Comparison of ENCODE assay signal across 16 cellular contexts in the genomic region with DNA sequence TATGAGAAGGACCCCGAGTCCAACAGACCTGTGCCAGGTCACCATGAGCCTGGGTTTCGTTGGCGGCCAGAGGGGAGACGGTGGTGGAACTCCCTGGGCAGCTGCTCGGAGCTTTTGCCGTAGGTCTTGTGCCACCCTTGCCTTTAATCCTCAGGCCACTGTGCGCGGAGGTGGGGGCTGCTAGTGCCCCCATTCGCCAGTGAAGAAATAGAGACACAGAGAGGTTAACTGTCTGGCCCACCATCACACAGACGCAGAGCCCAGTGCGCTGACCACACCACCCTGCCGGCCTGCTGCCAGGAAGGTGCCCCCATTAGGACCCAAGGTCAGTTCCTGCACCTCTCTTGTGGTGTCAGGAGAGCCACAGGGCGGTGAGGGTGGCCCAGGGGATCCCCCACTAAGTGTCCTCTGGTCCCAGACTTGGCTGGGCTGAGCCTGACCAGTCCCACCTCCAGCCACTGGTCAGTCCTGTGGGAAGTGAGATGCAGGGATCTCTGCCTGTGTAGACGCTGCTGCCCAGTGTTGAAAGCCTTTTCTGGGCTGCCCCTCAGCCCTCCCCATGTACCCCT. TPM values are rescaled to one million over a fixed set of nuclear protein-coding genes. Genes with fewer than 3 reads are reported as not detected.
DNase-seq lines count a peak whose midpoint lies in the region; ATAC-seq, FAIRE-seq and TF ChIP-seq lines count a peak whose summit lies in the region.
"Had no signal": no experiment of that assay in that cellular context is flagged by ENCODE, and none has a peak within 500 bp of the region (broad histone marks: within the 10 kb centered on the region; RNA-seq: fewer than 3 reads in every experiment).

No MANE protein-coding gene starts in this region.

- TF ChIP-seq CTCF in heart left ventricle (IDR thresholded peaks at IDR 0.05) (no peak), HepG2 (CRISPR knock-in tag; IDR thresholded peaks at IDR 0.05) (no peak), SK-N-SH (IDR thresholded peaks at IDR 0.05) (no peak)

- H3K27ac Mint-ChIP-seq in T-helper 17 cell, result peak overlapping the region; percentile 90
- H3K27ac Mint-ChIP-seq in activated CD4-positive, alpha-beta memory T cell treated with anti-CD3 and anti-CD28 coated beads, Interleukin-2, amount 10 ng/mL, durations not matched to agents 7 days and 5 days, result no peak overlapping the region

- ATAC-seq in Right ventricle myocardium inferior (no peak), heart left ventricle (no peak), T-helper 17 cell (no peak), HepG2 (no peak), HG03135 (IDR thresholded peaks at IDR 0.05; ENCODE audit: unreplicated experiment) (no peak)

- CTCF ChIA-PET in HepG2 (lab: Yijun Ruan, JAX; ENCODE audit: low intra/inter-chr PET ratio, low total read pairs) (interaction anchor here (1.3 to 3.7 kb wide), 2 partner anchors 162 to 169 kb away, joined by 8 to 29 read pairs; no protein-coding TSS in a partner anchor), SK-N-SH (lab: Yijun Ruan, JAX) (interaction anchor here (0.8 to 6.8 kb wide), 27 partner anchors 9 to 356 kb away, joined by 3 to 115 read pairs (median 6); no protein-coding TSS in a partner anchor)
- CTCF ChIA-PET in activated CD4-positive, alpha-beta memory T cell treated with anti-CD3 and anti-CD28 coated beads, Interleukin-2, amount 10 ng/mL, durations not matched to agents 7 days and 5 days (lab: Charles Lee), result interaction anchor here (1.0 to 1.8 kb wide), 5 partner anchors 11 to 162 kb away, joined by 4 to 11 read pairs (median 7); a partner anchor contains a TSS

- H3K27ac ChIP-seq in heart left ventricle, result no peak overlapping the region
- H3K27ac ChIP-seq in HepG2 (ENCODE audit: extremely low read length, insufficient read depth, low read length), result no peak overlapping the region
- H3K27ac ChIP-seq in SK-N-SH (ENCODE audit: low read depth in 2 of 2, low read length in 1 of 2), result no peak overlapping the region
- H3K27ac ChIP-seq: 22Rv1, KMS-11, PC-9 had no signal

- DNase-seq in Right ventricle myocardium inferior (ENCODE audit: missing footprints) (peak; percentile 65), heart left ventricle (no peak), T-helper 17 cell (no peak), HepG2 (ENCODE audit: low spot score) (no peak), SK-N-SH (no peak), HuH-7.5 (ENCODE audit: low spot score) (no peak)
- no peak for DNase-seq in activated CD4-positive, alpha-beta memory T cell treated with anti-CD3 and anti-CD28 coated beads, Interleukin-2, amount 10 ng/mL, durations not matched to agents 7 days and 5 days
- DNase-seq: NCI-H226, NCI-H524 treated with DMSO at 0.1 percent for 48 hours had no signal

- no TSS peak for BruUV-seq in HepG2 (replicated peaks; lab: Mats Ljungman, UMichigan)

- H3K9ac ChIP-seq in HepG2 (ENCODE audit: insufficient read depth, low read depth, low read length) (no peak overlapping the region), SK-N-SH (no peak overlapping the region)
- H3K9ac ChIP-seq: KMS-11 had no signal

- in situ Hi-C loops in HepG2 (cut with HindIII; ENCODE audit: extremely low pct_ligation_motif_present, low pct_unique_long_range_greater_than_20kb), result loop anchor here (5.0 kb wide), 1 partner anchor 161 kb away; no protein-coding TSS in a partner anchor

- H3K4me1 ChIP-seq in heart left ventricle, result peaks cover 0 to 13% (median 9%) of the 10 kb centered on the region in 12 donors
- H3K4me1 ChIP-seq in HepG2 (ENCODE audit: insufficient read depth, low read length), result peaks cover 47% of the 10 kb centered on the region
- H3K4me1 ChIP-seq in SK-N-SH (ENCODE audit: control insufficient read depth in 1 of 2, insufficient read depth in 2 of 2, low read depth in 1 of 2, low read length in 1 of 2), result peaks cover 4 to 15% of the 10 kb centered on the region in 2 experiments; a peak in 1 of 4 replicates

- intact Hi-C loops in Right ventricle myocardium inferior (cut with DNase I) (loop anchor here (5.0 kb wide), 2 partner anchors 59 to 351 kb away; a partner anchor contains a TSS), heart left ventricle (cut with DNase I) (loop anchor here in 9 of 10 donors (2.0 to 10.0 kb wide), 6 partner anchors 64 to 356 kb away; a partner anchor contains a TSS), HepG2 (cut with micrococcal nuclease; ENCODE audit: unreplicated experiment) (loop anchor here (5.0 kb wide), 1 partner anchor 49 kb away; no protein-coding TSS in a partner anchor)

- 90 to 95% (median 92%) methylated on average over 10 to 14 of the region's 14 CpGs for WGBS in heart left ventricle, 4 donors
- WGBS in HepG2 (ENCODE audit: low lambda C conversion rate), result 90% methylated on average over 6 of the region's 14 CpGs
- WGBS in SK-N-SH (ENCODE audit: low lambda C conversion rate), result 91% methylated on average over 7 of the region's 14 CpGs

- H3K9me3 ChIP-seq in heart left ventricle (no peaks in the 10 kb centered on the region), T-helper 17 cell (ENCODE audit: control insufficient read depth, low read length, poor library complexity, severe bottlenecking) (no peaks in the 10 kb centered on the region), HepG2 (ENCODE audit: low read length) (no peaks in the 10 kb centered on the region), SK-N-SH (no peaks in the 10 kb centered on the region)

- peak overlapping the region; percentile 25 for H3K4me3 Mint-ChIP-seq in T-helper 17 cell
- H3K4me3 Mint-ChIP-seq in activated CD4-positive, alpha-beta memory T cell treated with anti-CD3 and anti-CD28 coated beads, Interleukin-2, amount 10 ng/mL, durations not matched to agents 7 days and 5 days, result no peak overlapping the region

- no peaks in the 10 kb centered on the region for H3K9me3 Mint-ChIP-seq in activated CD4-positive, alpha-beta memory T cell treated with anti-CD3 and anti-CD28 coated beads, Interleukin-2, amount 10 ng/mL, durations not matched to agents 7 days and 5 days
- H3K9me3 Mint-ChIP-seq: CD8-positive, alpha-beta memory T cell had no signal

- no peak for FAIRE-seq in HepG2 (lab: Jason Lieb, UNC)
- FAIRE-seq: D721Med had no signal

- H3K4me2 ChIP-seq in HepG2 (ENCODE audit: low read depth, low read length) (no peak overlapping the region), SK-N-SH (no peak overlapping the region)
- H3K4me2 ChIP-seq: KMS-11, PC-9 had no signal

- TF ChIP-seq EP300 in HepG2 (IDR thresholded peaks at IDR 0.05; ENCODE audit: low read depth in 2 of 2, low read length in 2 of 2) (no peak), HepG2 (CRISPR knock-in tag; IDR thresholded peaks at IDR 0.05; ENCODE audit: borderline replicate concordance) (no peak), SK-N-SH (IDR thresholded peaks at IDR 0.05; ENCODE audit: borderline replicate concordance in 1 of 2, low read depth in 1 of 2, low read length in 1 of 2) (no peak)

- H4K20me1 ChIP-seq in HepG2 (ENCODE audit: insufficient read depth, low read length) (peaks cover 9% of the 10 kb centered on the region; the same call in 1 of the 2 replicates), SK-N-SH (ENCODE audit: insufficient read depth) (no peaks in the 10 kb centered on the region)

- H3K9me2 ChIP-seq in SK-N-SH, result no peaks in the 10 kb centered on the region

- no peaks in the 10 kb centered on the region for H3K27me3 ChIP-seq in heart left ventricle
- no peaks in the 10 kb centered on the region for H3K27me3 ChIP-seq in HepG2 (ENCODE audit: control insufficient read depth in 1 of 2, insufficient read depth in 2 of 2, low read length in 2 of 2)
- no peaks in the 10 kb centered on the region for H3K27me3 ChIP-seq in SK-N-SH (ENCODE audit: insufficient read depth)

- H3K4me3 ChIP-seq in heart left ventricle (no peak overlapping the region), HepG2 (replicated peaks in 1 of 3; ENCODE audit: insufficient read depth in 1 of 3, low read depth in 2 of 3, low read length in 3 of 3) (no peak overlapping the region), SK-N-SH (ENCODE audit: low read depth in 2 of 2, low read length in 1 of 2) (no peak overlapping the region)
- H3K4me3 ChIP-seq: PC-9 had no signal

- TF ChIP-seq RAD21 in HepG2 (CRISPR knock-in tag; IDR thresholded peaks at IDR 0.05) (no peak), SK-N-SH (IDR thresholded peaks at IDR 0.05; ENCODE audit: low read length) (no peak)

- no peak for TF ChIP-seq POLR2A in heart left ventricle (IDR thresholded peaks at IDR 0.05)
- no peak for TF ChIP-seq POLR2A in HepG2 (IDR thresholded peaks at IDR 0.05; ENCODE audit: insufficient read depth in 1 of 2, low read depth in 2 of 2, low read length in 2 of 2)

- H3K27me3 Mint-ChIP-seq in T-helper 17 cell, result no peaks in the 10 kb centered on the region
- no peaks in the 10 kb centered on the region for H3K27me3 Mint-ChIP-seq in activated CD4-positive, alpha-beta memory T cell treated with anti-CD3 and anti-CD28 coated beads, Interleukin-2, amount 10 ng/mL, durations not matched to agents 7 days and 5 days

- H2AFZ ChIP-seq in HepG2 (ENCODE audit: low read length) (no peak overlapping the region), SK-N-SH (ENCODE audit: low read depth) (no peak overlapping the region)
- H2AFZ ChIP-seq: PC-9 had no signal

- peaks cover 11% of the 10 kb centered on the region for H3K4me1 Mint-ChIP-seq in T-helper 17 cell
- no peaks in the 10 kb centered on the region for H3K4me1 Mint-ChIP-seq in activated CD4-positive, alpha-beta memory T cell treated with anti-CD3 and anti-CD28 coated beads, Interleukin-2, amount 10 ng/mL, durations not matched to agents 7 days and 5 days

- POLR2A ChIA-PET in HepG2 (lab: Yijun Ruan, JAX) (no interaction called here), SK-N-SH (lab: Yijun Ruan, JAX) (interaction anchor here (0.9 kb wide), 1 partner anchor 62 kb away, joined by 3 read pairs; no protein-coding TSS in a partner anchor)
- POLR2A ChIA-PET in activated CD4-positive, alpha-beta memory T cell treated with anti-CD3 and anti-CD28 coated beads, Interleukin-2, amount 10 ng/mL, durations not matched to agents 7 days and 5 days (lab: Charles Lee), result interaction anchor here (1.7 kb wide), 1 partner anchor 42 kb away, joined by 6 read pairs; a partner anchor contains a TSS

- H3K36me3 Mint-ChIP-seq in T-helper 17 cell (ENCODE audit: low read depth), result no peaks in the 10 kb centered on the region
- no peaks in the 10 kb centered on the region for H3K36me3 Mint-ChIP-seq in activated CD4-positive, alpha-beta memory T cell treated with anti-CD3 and anti-CD28 coated beads, Interleukin-2, amount 10 ng/mL, durations not matched to agents 7 days and 5 days (ENCODE audit: low read depth)

- H3K36me3 ChIP-seq in heart left ventricle, result peaks cover 0 to 52% (median 8%) of the 10 kb centered on the region in 9 donors
- peaks cover 12 to 28% of the 10 kb centered on the region in 2 experiments for H3K36me3 ChIP-seq in HepG2 (replicated peaks in 1 of 2; ENCODE audit: control insufficient read depth in 1 of 2, insufficient read depth in 2 of 2, low read length in 2 of 2)
- H3K36me3 ChIP-seq in SK-N-SH (replicated peaks in 1 of 2; ENCODE audit: control insufficient read depth in 1 of 2, insufficient read depth in 2 of 2, low read length in 1 of 2), result no peaks in the 10 kb centered on the region

- H3K79me2 ChIP-seq in HepG2 (ENCODE audit: insufficient read depth, low read length) (no peaks in the 10 kb centered on the region), SK-N-SH (ENCODE audit: insufficient read depth) (no peaks in the 10 kb centered on the region)

- H3F3A ChIP-seq in SK-N-SH (replicated peaks; ENCODE audit: insufficient read depth), result no peaks in the 10 kb centered on the region

RNA-seq across cellular contexts. Expression of a gene that starts 28.3 kb away (rescaled TPM):
- total RNA-seq in Right ventricle myocardium inferior (131 TPM), heart left ventricle (10 to 100 TPM; 26.8 to 84.6 (median 55.0) TPM), T-helper 17 cell (not detected), HepG2 (2016; rRNA removed; fragmentation: Illumina TruSeq; extraction: Trizol) (not detected in 2 replicates)
- polyA plus RNA-seq in heart left ventricle (10 to 100 TPM; 28.9 to 50.1 TPM), HepG2 (2011; rRNA removed) (0.16 and 0.17 TPM in 2 replicates), SK-N-SH (2012; rRNA removed) (0.05 TPM in 1 of 2 replicates, not detected in the other)
- total RNA-seq in HepG2 (2016; cell fraction: cytosol; rRNA removed; fragmentation: Illumina TruSeq; extraction: Trizol; ENCODE audit: low read depth), result not detected in 2 replicates
- 0.04 TPM in 1 of 2 replicates, not detected in the other for total RNA-seq in HepG2 (2016; cell fraction: insoluble cytoplasmic fraction; rRNA removed; fragmentation: Illumina TruSeq; extraction: Trizol)
- not detected in 2 replicates for total RNA-seq in HepG2 (2016; cell fraction: membrane; rRNA removed; fragmentation: Illumina TruSeq; extraction: Trizol)
- not detected in 2 replicates for total RNA-seq in HepG2 (2016; cell fraction: nucleus; rRNA removed; fragmentation: Illumina TruSeq; extraction: Trizol)
- 0.12 and 0.31 TPM in 2 replicates for polyA plus RNA-seq in HepG2 (2011; cell fraction: cytosol; rRNA removed)
- 0.12 and 0.19 TPM in 2 replicates for polyA plus RNA-seq in HepG2 (2011; cell fraction: nucleus; rRNA removed)
- polyA plus RNA-seq in HepG2 (2012), result not detected in 2 replicates
- polyA plus RNA-seq in HepG2 (2016; cell fraction: cytosol; fragmentation: Illumina TruSeq; extraction: Trizol; ENCODE audit: low read depth), result 0.07 TPM in 1 of 2 replicates, not detected in the other
- not detected in 2 replicates for polyA plus RNA-seq in HepG2 (2016; cell fraction: insoluble cytoplasmic fraction; fragmentation: Illumina TruSeq; extraction: Trizol; ENCODE audit: low read depth)
- polyA plus RNA-seq in HepG2 (2016; cell fraction: membrane; fragmentation: Illumina TruSeq; extraction: Trizol; ENCODE audit: low read depth), result not detected in 2 replicates
- not detected in 2 replicates for polyA plus RNA-seq in HepG2 (2016; cell fraction: nucleus; fragmentation: Illumina TruSeq; extraction: Trizol; ENCODE audit: insufficient read depth, low read depth)
- 0.18 and 0.47 TPM in 2 replicates for polyA minus RNA-seq in HepG2 (2011; rRNA and poly(A)+ RNA removed; ENCODE audit: low replicate concordance)
- not detected in 2 replicates for polyA minus RNA-seq in HepG2 (2011; cell fraction: cytosol; rRNA and poly(A)+ RNA removed)
- polyA minus RNA-seq in HepG2 (2011; cell fraction: nucleus; rRNA and poly(A)+ RNA removed), result not detected in 2 replicates
- 0.01 and 0.03 TPM in 2 replicates for polyA plus RNA-seq in SK-N-SH (2012; cell fraction: cytosol; rRNA removed)
- polyA plus RNA-seq in SK-N-SH (2012; cell fraction: nucleus; rRNA removed), result 0.04 and 0.05 TPM in 2 replicates
- total RNA-seq in activated CD4-positive, alpha-beta memory T cell treated with anti-CD3 and anti-CD28 coated beads, Interleukin-2, amount 10 ng/mL, durations not matched to agents 7 days and 5 days, result not detected
- total RNA-seq: CD8-positive, alpha-beta memory T cell; SK-MEL-5 had no signal
- polyA plus RNA-seq: CD8-positive, alpha-beta memory T cell had no signal

RNA-seq across cellular contexts. Expression of a gene that starts 42.2 kb away (rescaled TPM):
- total RNA-seq in Right ventricle myocardium inferior (11.2 TPM), heart left ventricle (10 to 100 TPM in 6 of 9 donors, 1 to 10 TPM in 3; 6.0 to 45.9 (median 11.5) TPM), T-helper 17 cell (100 to 1,000 TPM; 134 TPM), HepG2 (2016; rRNA removed; fragmentation: Illumina TruSeq; extraction: Trizol) (10.1 and 14.9 TPM in 2 replicates)
- polyA plus RNA-seq in heart left ventricle (1 to 10 TPM; 5.8 to 8.1 TPM), HepG2 (2011; rRNA removed) (21.8 and 27.0 TPM in 2 replicates), SK-N-SH (2012; rRNA removed) (2.7 and 2.9 TPM in 2 replicates)
- 1.8 and 3.0 TPM in 2 replicates for total RNA-seq in HepG2 (2016; cell fraction: cytosol; rRNA removed; fragmentation: Illumina TruSeq; extraction: Trizol; ENCODE audit: low read depth)
- 7.9 and 17.3 TPM in 2 replicates for total RNA-seq in HepG2 (2016; cell fraction: insoluble cytoplasmic fraction; rRNA removed; fragmentation: Illumina TruSeq; extraction: Trizol)
- 5.6 and 6.2 TPM in 2 replicates for total RNA-seq in HepG2 (2016; cell fraction: membrane; rRNA removed; fragmentation: Illumina TruSeq; extraction: Trizol)
- total RNA-seq in HepG2 (2016; cell fraction: nucleus; rRNA removed; fragmentation: Illumina TruSeq; extraction: Trizol), result 22.7 and 23.6 TPM in 2 replicates
- 12.1 and 19.8 TPM in 2 replicates for polyA plus RNA-seq in HepG2 (2011; cell fraction: cytosol; rRNA removed)
- polyA plus RNA-seq in HepG2 (2011; cell fraction: nucleus; rRNA removed), result 113 and 146 TPM in 2 replicates
- polyA plus RNA-seq in HepG2 (2012), result 12.2 and 22.6 TPM in 2 replicates
- polyA plus RNA-seq in HepG2 (2016; cell fraction: cytosol; fragmentation: Illumina TruSeq; extraction: Trizol; ENCODE audit: low read depth), result 1.3 and 1.5 TPM in 2 replicates
- polyA plus RNA-seq in HepG2 (2016; cell fraction: insoluble cytoplasmic fraction; fragmentation: Illumina TruSeq; extraction: Trizol; ENCODE audit: low read depth), result 6.1 and 6.6 TPM in 2 replicates
- 2.1 and 2.8 TPM in 2 replicates for polyA plus RNA-seq in HepG2 (2016; cell fraction: membrane; fragmentation: Illumina TruSeq; extraction: Trizol; ENCODE audit: low read depth)
- polyA plus RNA-seq in HepG2 (2016; cell fraction: nucleus; fragmentation: Illumina TruSeq; extraction: Trizol; ENCODE audit: insufficient read depth, low read depth), result 26.5 and 29.7 TPM in 2 replicates
- polyA minus RNA-seq in HepG2 (2011; rRNA and poly(A)+ RNA removed; ENCODE audit: low replicate concordance), result 12.4 and 67.5 TPM in 2 replicates
- polyA minus RNA-seq in HepG2 (2011; cell fraction: cytosol; rRNA and poly(A)+ RNA removed), result 18.2 and 19.5 TPM in 2 replicates
- 76.5 and 77.0 TPM in 2 replicates for polyA minus RNA-seq in HepG2 (2011; cell fraction: nucleus; rRNA and poly(A)+ RNA removed)
- 0.54 and 1.2 TPM in 2 replicates for polyA plus RNA-seq in SK-N-SH (2012; cell fraction: cytosol; rRNA removed)
- polyA plus RNA-seq in SK-N-SH (2012; cell fraction: nucleus; rRNA removed), result 8.4 and 11.3 TPM in 2 replicates
- total RNA-seq in activated CD4-positive, alpha-beta memory T cell treated with anti-CD3 and anti-CD28 coated beads, Interleukin-2, amount 10 ng/mL, durations not matched to agents 7 days and 5 days, result 10 to 100 TPM; 16.8 to 19.5 TPM

Comparison
In these comparisons a context has a peak if more than half of its experiments do, and no peak if none do; other contexts are left out.
1. RNA of a gene that starts 28.3 kb away (total RNA-seq): 131 TPM in Right ventricle myocardium inferior (single experiment) and 26.8 to 84.6 TPM in heart left ventricle; not detected in activated CD4-positive, alpha-beta memory T cell treated with anti-CD3 and anti-CD28 coated beads, Interleukin-2, amount 10 ng/mL, durations not matched to agents 7 days and 5 days, 0.04 TPM in HepG2 and not detected in T-helper 17 cell; every median in the first group is over 10 times any median in the second.